In genomic region chr6:2244261-2245102, GRCh38 we compare ENCODE assay signal across 7 cellular contexts. TPM values are rescaled to one million over a fixed set of nuclear protein-coding genes. Genes with fewer than 3 reads are reported as not detected.
DNase-seq lines count a peak whose midpoint lies in the region; ATAC-seq and TF ChIP-seq lines count a peak whose summit lies in the region.

No MANE protein-coding gene starts in this region.

- no peak for TF ChIP-seq CTCF in GM12875 (IDR thresholded peaks at IDR 0.05; ENCODE audit: borderline replicate concordance, insufficient read depth, low read depth, low read length)

- H3K9me3 ChIP-seq in stomach smooth muscle (ENCODE audit: control insufficient read depth in 2 of 2, low read length in 2 of 2) = no peaks in the 10 kb centered on the region

- ATAC-seq in HG03565 (IDR thresholded peaks at IDR 0.05; ENCODE audit: unreplicated experiment) (peak; percentile 9), HG02588 (IDR thresholded peaks at IDR 0.05; ENCODE audit: unreplicated experiment) (no peak)

- no peak for DNase-seq in activated T-helper 2 cell treated with anti-CD3 and anti-CD28 coated beads, Interferon-gamma antibody, Interleukin-2, Interleukin-4, amounts not matched to agents 10 μg/mL and 5 μg/mL and 100 μg/mL, durations not matched to agents 14 hours and 24 hours and 36 hours (ENCODE audit: low spot score)
- peak; percentile 48 for DNase-seq in iPS-NIHi7 (ENCODE audit: extremely low spot score)
- no peak for DNase-seq in cortex of kidney (lab: John Stamatoyannopoulos, UW)

- H3K27ac ChIP-seq in stomach smooth muscle (ENCODE audit: low read length) = no peak overlapping the region

- H3K4me1 Mint-ChIP-seq in activated T-helper 2 cell treated with anti-CD3 and anti-CD28 coated beads, Interferon-gamma antibody, Interleukin-2, Interleukin-4, amounts not matched to agents 10 μg/mL and 5 μg/mL and 100 μg/mL, durations not matched to agents 14 hours and 24 hours and 36 hours (ENCODE audit: low read depth) = peaks cover 70% of the 10 kb centered on the region

- no peaks in the 10 kb centered on the region for H3K9me3 Mint-ChIP-seq in activated T-helper 2 cell treated with anti-CD3 and anti-CD28 coated beads, Interferon-gamma antibody, Interleukin-2, Interleukin-4, amounts not matched to agents 10 μg/mL and 5 μg/mL and 100 μg/mL, durations not matched to agents 14 hours and 24 hours and 36 hours

- H3K4me3 ChIP-seq in GM12875 (ENCODE audit: low read depth, low read length) (peak overlapping the region; percentile 58), stomach smooth muscle (ENCODE audit: low read length in 2 of 2) (peak overlapping the region; percentile 74 to 92)

- H3K27me3 Mint-ChIP-seq in activated T-helper 2 cell treated with anti-CD3 and anti-CD28 coated beads, Interferon-gamma antibody, Interleukin-2, Interleukin-4, amounts not matched to agents 10 μg/mL and 5 μg/mL and 100 μg/mL, durations not matched to agents 14 hours and 24 hours and 36 hours (ENCODE audit: low read depth) = no peaks in the 10 kb centered on the region

- no peaks in the 10 kb centered on the region for H3K36me3 ChIP-seq in stomach smooth muscle (ENCODE audit: control insufficient read depth in 2 of 2, insufficient read depth in 2 of 2, low read length in 2 of 2)

- H3K9ac ChIP-seq in stomach smooth muscle (ENCODE audit: low read length in 2 of 2) = peak overlapping the region; percentile 66 to 75

- no peaks in the 10 kb centered on the region for H3K27me3 ChIP-seq in stomach smooth muscle (ENCODE audit: control insufficient read depth in 1 of 2, insufficient read depth in 2 of 2, low read length in 2 of 2)

- H3K36me3 Mint-ChIP-seq in activated T-helper 2 cell treated with anti-CD3 and anti-CD28 coated beads, Interferon-gamma antibody, Interleukin-2, Interleukin-4, amounts not matched to agents 10 μg/mL and 5 μg/mL and 100 μg/mL, durations not matched to agents 14 hours and 24 hours and 36 hours (ENCODE audit: low read depth) = peaks cover 3% of the 10 kb centered on the region

- intact Hi-C loops in activated T-helper 2 cell treated with anti-CD3 and anti-CD28 coated beads, Interferon-gamma antibody, Interleukin-2, Interleukin-4, amounts not matched to agents 10 μg/mL and 5 μg/mL and 100 μg/mL, durations not matched to agents 14 hours and 24 hours and 36 hours (cut with micrococcal nuclease) = loop anchor here (2.0 to 10.0 kb wide), 4 partner anchors 82 to 520 kb away; partner anchors contain the start of gene WRNIP1

- peaks cover 17% of the 10 kb centered on the region for H3K4me1 ChIP-seq in stomach smooth muscle (ENCODE audit: control insufficient read depth, insufficient read depth, low read length)

- H3K4me3 Mint-ChIP-seq in activated T-helper 2 cell treated with anti-CD3 and anti-CD28 coated beads, Interferon-gamma antibody, Interleukin-2, Interleukin-4, amounts not matched to agents 10 μg/mL and 5 μg/mL and 100 μg/mL, durations not matched to agents 14 hours and 24 hours and 36 hours (ENCODE audit: low read depth) = peak overlapping the region; percentile 85

- peak overlapping the region; percentile 75 for H3K27ac Mint-ChIP-seq in activated T-helper 2 cell treated with anti-CD3 and anti-CD28 coated beads, Interferon-gamma antibody, Interleukin-2, Interleukin-4, amounts not matched to agents 10 μg/mL and 5 μg/mL and 100 μg/mL, durations not matched to agents 14 hours and 24 hours and 36 hours

RNA-seq across cellular contexts. Expression of gene GMDS, which starts 0.9 kb away (rescaled TPM):
- 35.7 and 36.9 TPM in 2 replicates for total RNA-seq in activated T-helper 2 cell treated with anti-CD3 and anti-CD28 coated beads, Interferon-gamma antibody, Interleukin-2, Interleukin-4, amounts not matched to agents 10 μg/mL and 5 μg/mL and 100 μg/mL, durations not matched to agents 14 hours and 24 hours and 36 hours
